Comparison of ENCODE assay signal across 33 cellular contexts in genomic region chr1:197418693-197419092, GRCh38.
"Had no signal": no experiment of that assay in that cellular context is flagged by ENCODE, and none has a peak within 500 bp of the region (broad histone marks: within the 10 kb centered on the region; RNA-seq: fewer than 3 reads in every experiment).

No MANE protein-coding gene starts in this region.

- FAIRE-seq: astrocyte, bronchial epithelial cell had no signal

- H3K9me3 ChIP-seq: adrenal gland, ascending aorta, body of pancreas, breast epithelium had no signal

- DNase-seq: activated effector memory CD4-positive, alpha-beta T cell treated with anti-CD3 and anti-CD28 coated beads, Interleukin-2, amount 50 U/mL, for 16 hours; activated effector memory CD4-positive, alpha-beta T cell treated with Interleukin-2 at 50 U/mL for 16 hours; activated gamma-delta T cell; activated gamma-delta T cell treated with Interleukin-2 at 50 U/mL for 16 hours; activated naive CD4-positive, alpha-beta T cell; activated naive CD4-positive, alpha-beta T cell treated with anti-CD3 and anti-CD28 coated beads for 36 hours; activated naive CD4-positive, alpha-beta T cell treated with anti-CD3 and anti-CD28 coated beads, Interleukin-2, amount 10 ng/mL, durations not matched to agents 7 days and 5 days; activated naive CD4-positive, alpha-beta T cell treated with anti-CD3 and anti-CD28 coated beads, Interleukin-2, amount 50 U/mL, for 16 hours; activated naive CD4-positive, alpha-beta T cell treated with Interleukin-2 at 50 U/mL for 16 hours; activated naive CD8-positive, alpha-beta T cell treated with anti-CD3 and anti-CD28 coated beads for 36 hours; activated naive CD8-positive, alpha-beta T cell treated with anti-CD3 and anti-CD28 coated beads, Interleukin-2, amount 10 ng/mL, durations not matched to agents 7 days and 5 days; activated naive CD8-positive, alpha-beta T cell treated with anti-CD3 and anti-CD28 coated beads, Interleukin-2, amount 50 U/mL, for 24 hours; activated T-cell treated with anti-CD3 and anti-CD28 coated beads, Interleukin-2, amount 50 U/mL, for 24 hours; activated T-cell treated with anti-CD3 and anti-CD28 coated beads, Interleukin-2, amount 50 U/mL, for 4 hours; activated T-cell treated with anti-CD3 and anti-CD28 coated beads, Interleukin-2, amount 50 U/mL, for 48 hours; activated T-cell treated with anti-CD3 and anti-CD28 coated beads, Interleukin-2, amount 50 U/mL, for 72 hours; adrenal gland; amniotic stem cell; amygdala; anterior cingulate cortex; aorta; body of pancreas; brain microvascular endothelial cell; caudate nucleus; central memory CD4-positive, alpha-beta T cell; cerebellar nuclear complex had no signal

- H3K4me1 ChIP-seq: adrenal gland, ascending aorta, body of pancreas, breast epithelium had no signal

- H3K27me3 ChIP-seq: adrenal gland, ascending aorta, body of pancreas, brain microvascular endothelial cell, breast epithelium, cardiac muscle cell had no signal

- H3K4me3 ChIP-seq: adrenal gland, ascending aorta, body of pancreas, breast epithelium, cardiac muscle cell had no signal

- H3K27ac ChIP-seq: adrenal gland, ascending aorta, body of pancreas, brain microvascular endothelial cell, breast epithelium, cardiac muscle cell had no signal

- ATAC-seq: activated naive CD4-positive, alpha-beta T cell treated with anti-CD3 and anti-CD28 coated beads, Interleukin-2, amount 50 U/mL, for 72 hours; activated naive CD8-positive, alpha-beta T cell treated with anti-CD3 and anti-CD28 coated beads, Interleukin-2, amount 50 U/mL, for 24 hours; activated T-cell treated with anti-CD3 and anti-CD28 coated beads, Interleukin-2, amount 50 U/mL, for 4 hours; activated T-cell treated with anti-CD3 and anti-CD28 coated beads, Interleukin-2, amount 50 U/mL, for 72 hours; activated T-helper 17 cell treated with anti-CD3 and anti-CD28 coated beads, Interleukin-2, amount 50 U/mL, for 72 hours; body of pancreas had no signal

- H3K36me3 ChIP-seq: adrenal gland, ascending aorta, brain microvascular endothelial cell, breast epithelium, cardiac muscle cell had no signal
